Comparison of ENCODE assay signal across 19 cellular contexts in genomic region chr12:93315907-93316622, GRCh38.
DNase-seq lines count a peak whose midpoint lies in the region; ATAC-seq, FAIRE-seq and TF ChIP-seq lines count a peak whose summit lies in the region.
"Had no signal": no experiment of that assay in that cellular context is flagged by ENCODE, and none has a peak within 500 bp of the region (broad histone marks: within the 10 kb centered on the region; RNA-seq: fewer than 3 reads in every experiment).

No MANE protein-coding gene starts in this region.

- no peaks in the 10 kb centered on the region for H3K36me3 Mint-ChIP-seq in T-helper 2 cell treated with Interferon-gamma antibody and Interleukin-4, amounts not matched to agents 5 μg/mL and 100 μg/mL, for 36 hours (ENCODE audit: low read depth)
- H3K36me3 Mint-ChIP-seq: natural killer cell treated with Interleukin-12 subunit alpha and Interleukin-12 subunit beta and Interleukin-15 and Interleukin-18, amount 100 ng/mL, for 72 hours had no signal

- H3K4me1 ChIP-seq in PC-9 (replicated peaks; ENCODE audit: insufficient read depth) (peaks cover 55% of the 10 kb centered on the region), osteoblast (ENCODE audit: insufficient read depth, low read length) (no peaks in the 10 kb centered on the region)
- H3K4me1 ChIP-seq: BLaER1 treated with 17β-estradiol and CSF1 and Interleukin-3, amounts not matched to agents 10 nM and 100 nM had no signal

- H3K27ac ChIP-seq in PC-9 (peak overlapping the region; percentile 87), osteoblast (ENCODE audit: low read depth, low read length) (no peak overlapping the region)
- H3K27ac ChIP-seq: BLaER1 treated with 17β-estradiol and CSF1 and Interleukin-3, amounts not matched to agents 10 nM and 100 nM; body of pancreas had no signal

- H4K20me1 ChIP-seq in PC-9 (ENCODE audit: insufficient read depth) (no peaks in the 10 kb centered on the region), osteoblast (ENCODE audit: insufficient read depth, low read length) (no peaks in the 10 kb centered on the region)
- H4K20me1 ChIP-seq: BLaER1 treated with 17β-estradiol and CSF1 and Interleukin-3, amounts not matched to agents 10 nM and 100 nM had no signal

- DNase-seq in GM12891 (ENCODE audit: insufficient read length, low spot score) (no peak), PC-9 (no peak), erythroblast (lab: John Stamatoyannopoulos, UW) (peak; percentile 93 to 98), osteoblast (ENCODE audit: insufficient read length, low spot score, missing footprints) (no peak), pons (ENCODE audit: low spot score) (no peak), NCI-H2081 (lab: John Stamatoyannopoulos, UW) (no peak)
- DNase-seq in T-helper 2 cell treated with Interferon-gamma antibody and Interleukin-4, amounts not matched to agents 5 μg/mL and 100 μg/mL, for 36 hours (ENCODE audit: low spot score) = no peak
- DNase-seq: activated CD8-positive, alpha-beta memory T cell treated with anti-CD3 and anti-CD28 coated beads, Interleukin-2, amount 50 U/mL, for 4 hours; body of pancreas; DND-41; NCI-H187 treated with DMSO at 0.1 percent for 48 hours; NCI-H510A treated with DMSO at 0.1 percent for 48 hours; stimulated activated CD4-positive, alpha-beta T cell treated with anti-CD3 and anti-CD28 coated beads, Interleukin-4, amount 100 ng/mL, for 1 hour; stimulated activated CD8-positive, alpha-beta memory T cell treated with anti-CD3 and anti-CD28 coated beads, Interleukin-4, amount 100 ng/mL, for 48 hours had no signal

- FAIRE-seq in GM12891 (lab: Jason Lieb, UNC) = no peak

- H3K4me2 ChIP-seq in PC-9 (peak overlapping the region; percentile 81), osteoblast (ENCODE audit: insufficient read depth, low read length) (no peak overlapping the region)
- H3K4me2 ChIP-seq: BLaER1 treated with 17β-estradiol and CSF1 and Interleukin-3, amounts not matched to agents 10 nM and 100 nM had no signal

- no peak overlapping the region for H3K27ac Mint-ChIP-seq in T-helper 2 cell treated with Interferon-gamma antibody and Interleukin-4, amounts not matched to agents 5 μg/mL and 100 μg/mL, for 36 hours
- H3K27ac Mint-ChIP-seq: natural killer cell treated with Interleukin-12 subunit alpha and Interleukin-12 subunit beta and Interleukin-15 and Interleukin-18, amount 100 ng/mL, for 72 hours had no signal

- H3K27me3 Mint-ChIP-seq in T-helper 2 cell treated with Interferon-gamma antibody and Interleukin-4, amounts not matched to agents 5 μg/mL and 100 μg/mL, for 36 hours (ENCODE audit: low read depth) = no peaks in the 10 kb centered on the region
- H3K27me3 Mint-ChIP-seq: natural killer cell treated with Interleukin-12 subunit alpha and Interleukin-12 subunit beta and Interleukin-15 and Interleukin-18, amount 100 ng/mL, for 72 hours had no signal

- H3K9me3 Mint-ChIP-seq in T-helper 2 cell treated with Interferon-gamma antibody and Interleukin-4, amounts not matched to agents 5 μg/mL and 100 μg/mL, for 36 hours = no peaks in the 10 kb centered on the region
- H3K9me3 Mint-ChIP-seq: natural killer cell treated with Interleukin-12 subunit alpha and Interleukin-12 subunit beta and Interleukin-15 and Interleukin-18, amount 100 ng/mL, for 72 hours had no signal

- no peak for TF ChIP-seq CTCF in PC-9 (conservative IDR thresholded peaks at IDR 0.05)
- no peak for TF ChIP-seq CTCF in osteoblast (IDR thresholded peaks at IDR 0.05; ENCODE audit: extremely low read depth, low read depth, low read length)

- BruUV-seq in PC-9 (replicated peaks; lab: Mats Ljungman, UMichigan) = no TSS peak

- intact Hi-C loops in PC-9 (cut with micrococcal nuclease; ENCODE audit: unreplicated experiment) = loop anchor here (2.0 kb wide), 1 partner anchor 229 kb away; no protein-coding TSS in a partner anchor

- TF ChIP-seq POLR2A in GM12891 (IDR thresholded peaks at IDR 0.05; ENCODE audit: low read depth, low read length) (no peak), erythroblast (IDR thresholded peaks at IDR 0.05; ENCODE audit: low read length) (peak; percentile 67)

- H3K27me3 ChIP-seq in PC-9 (ENCODE audit: insufficient read depth, low read depth) = no peaks in the 10 kb centered on the region
- H3K27me3 ChIP-seq in osteoblast (ENCODE audit: insufficient read depth, low read length) = no peaks in the 10 kb centered on the region
- H3K27me3 ChIP-seq: BLaER1 treated with 17β-estradiol and CSF1 and Interleukin-3, amounts not matched to agents 10 nM and 100 nM; body of pancreas had no signal

- H3K79me2 ChIP-seq in PC-9 (ENCODE audit: low read depth) (no peaks in the 10 kb centered on the region), osteoblast (ENCODE audit: insufficient read depth, low read length) (no peaks in the 10 kb centered on the region)

- CTCF ChIA-PET in PC-9 (lab: Charles Lee) = interaction anchor here (0.6 kb wide), 2 partner anchors 71 to 233 kb away, joined by 3 to 8 read pairs; no protein-coding TSS in a partner anchor

- H3K36me3 ChIP-seq in PC-9 (ENCODE audit: low read depth) = no peaks in the 10 kb centered on the region
- no peaks in the 10 kb centered on the region for H3K36me3 ChIP-seq in osteoblast (ENCODE audit: insufficient read depth, low read length)
- H3K36me3 ChIP-seq: BLaER1 treated with 17β-estradiol and CSF1 and Interleukin-3, amounts not matched to agents 10 nM and 100 nM had no signal

- H3K4me3 Mint-ChIP-seq in T-helper 2 cell treated with Interferon-gamma antibody and Interleukin-4, amounts not matched to agents 5 μg/mL and 100 μg/mL, for 36 hours = no peak overlapping the region
- H3K4me3 Mint-ChIP-seq: natural killer cell treated with Interleukin-12 subunit alpha and Interleukin-12 subunit beta and Interleukin-15 and Interleukin-18, amount 100 ng/mL, for 72 hours had no signal

- H3K9me3 ChIP-seq in PC-9 (ENCODE audit: insufficient read depth, low read depth) (no peaks in the 10 kb centered on the region), osteoblast (ENCODE audit: low read depth, low read length) (no peaks in the 10 kb centered on the region)
- H3K9me3 ChIP-seq: body of pancreas had no signal

- peaks cover 25% of the 10 kb centered on the region for H3F3A ChIP-seq in PC-9 (ENCODE audit: insufficient read depth, low read depth)

- peaks cover 9% of the 10 kb centered on the region for H3K4me1 Mint-ChIP-seq in T-helper 2 cell treated with Interferon-gamma antibody and Interleukin-4, amounts not matched to agents 5 μg/mL and 100 μg/mL, for 36 hours (ENCODE audit: low read depth)

- H3K9me2 ChIP-seq in PC-9 (ENCODE audit: insufficient read depth) = no peaks in the 10 kb centered on the region

- H2AFZ ChIP-seq in PC-9 (no peak overlapping the region), osteoblast (ENCODE audit: low read length) (peak overlapping the region; percentile 16)

- POLR2A ChIA-PET in PC-9 (lab: Charles Lee; ENCODE audit: unreplicated experiment) = interaction anchor here (0.6 to 0.7 kb wide), 2 partner anchors 362 to 1227 kb away, joined by 3 to 10 read pairs; no protein-coding TSS in a partner anchor

- H3K4me3 ChIP-seq in PC-9 (peak overlapping the region; percentile 59), osteoblast (ENCODE audit: insufficient read depth, low read length) (no peak overlapping the region)
- H3K4me3 ChIP-seq: BLaER1 treated with 17β-estradiol and CSF1 and Interleukin-3, amounts not matched to agents 10 nM and 100 nM; body of pancreas had no signal

- ATAC-seq in GM18517 (IDR thresholded peaks at IDR 0.05; ENCODE audit: unreplicated experiment) = no peak
- ATAC-seq: activated CD4-positive, CD25-positive, alpha-beta regulatory T cell treated with anti-CD3 and anti-CD28 coated beads, Interleukin-2, amount 50 U/mL, for 24 hours; body of pancreas; sciatic nerve had no signal

TF ChIP-seq in GM12891, 5 proteins besides CTCF, POLR2A, EP300 and RAD21:
- TF ChIP-seq SPI1 (IDR thresholded peaks at IDR 0.05; ENCODE audit: low read depth, low read length) = 0 out of 2 replicates have a peak, but pooled peaks have one; percentile 12
- TF ChIP-seq POU2F2 (IDR thresholded peaks at IDR 0.05; ENCODE audit: low read depth, low read length) = no peak

Comparison
In these comparisons a context has a peak if more than half of its experiments do, and no peak if none do; other contexts are left out.
1. DNase-seq: peak in erythroblast (2 of 2); none in GM12891 (single experiment), PC-9 (0 of 2), osteoblast (single experiment), pons (single experiment), T-helper 2 cell treated with Interferon-gamma antibody and Interleukin-4, amounts not matched to agents 5 μg/mL and 100 μg/mL, for 36 hours (single experiment) and NCI-H2081 (0 of 2).